Comparison of ENCODE assay signal across 12 cellular contexts in genomic region chr11:47564366-47564765, GRCh38. TPM values are rescaled to one million over a fixed set of nuclear protein-coding genes. Genes with fewer than 3 reads are reported as not detected.
DNase-seq lines count a peak whose midpoint lies in the region; ATAC-seq, FAIRE-seq and TF ChIP-seq lines count a peak whose summit lies in the region.
"Not testable (repeated sequence)": the region's sequence is repeated elsewhere in the genome, so short reads cannot be mapped to it uniquely, and the experiment has no call there.
"Had no signal": no experiment of that assay in that cellular context is flagged by ENCODE, and none has a peak within 500 bp of the region (broad histone marks: within the 10 kb centered on the region; RNA-seq: fewer than 3 reads in every experiment).

No MANE protein-coding gene starts in this region.

- H3K4me1 Mint-ChIP-seq in CD8-positive, alpha-beta memory T cell, result peaks cover 14 to 28% (median 22%) of the 10 kb centered on the region in 3 donors
- H3K4me1 Mint-ChIP-seq in IgD-negative memory B cell (peaks cover 3 to 13% (median 7%) of the 10 kb centered on the region in 3 donors), osteocyte (ENCODE audit: unreplicated experiment) (peaks cover 16% of the 10 kb centered on the region)
- H3K4me1 Mint-ChIP-seq in T-helper 1 cell treated with Interleukin-12 subunit alpha and Interleukin-12 subunit beta and Interleukin-4 antibody, amounts not matched to agents 30 μg/mL and 1 μg/mL, for 36 hours (ENCODE audit: low read depth), result not testable (repeated sequence)
- peaks cover 36% of the 10 kb centered on the region for H3K4me1 Mint-ChIP-seq in activated T-cell treated with anti-CD3 and anti-CD28 coated beads, Interleukin-2, amount 50 U/mL, for 72 hours (ENCODE audit: low read depth)

- not testable (repeated sequence) for H3K4me3 ChIP-seq in CD8-positive, alpha-beta memory T cell (ENCODE audit: low read length); GM12878; hepatocyte; vagina

- not testable (repeated sequence) for H3K9me3 ChIP-seq in CD8-positive, alpha-beta memory T cell (ENCODE audit: low read length); GM12878 (replicated peaks; ENCODE audit: control insufficient read depth, insufficient read depth, low read length); hepatocyte (ENCODE audit: low read depth); vagina

- RAD21 ChIA-PET in GM12878 (lab: Charles Lee; ENCODE audit: unreplicated experiment), result interaction anchor here (0.7 to 2.6 kb wide), 6 partner anchors 11 to 157 kb away, joined by 3 to 8 read pairs (median 3); partner anchors contain the start of gene AGBL2

- not testable (repeated sequence) for H3K4me1 ChIP-seq in CD8-positive, alpha-beta memory T cell (ENCODE audit: insufficient read depth, low read length); GM12878 (ENCODE audit: control insufficient read depth, insufficient read depth, low read length)
- H3K4me1 ChIP-seq in hepatocyte (ENCODE audit: insufficient read depth) (peaks cover 13% of the 10 kb centered on the region), vagina (peaks cover 21% of the 10 kb centered on the region)

- H3K27ac Mint-ChIP-seq in CD8-positive, alpha-beta memory T cell, result peak overlapping the region in 5 of 8 donors; percentile 39 to 81 (median 51)
- not testable (repeated sequence) for H3K27ac Mint-ChIP-seq in IgD-negative memory B cell; activated T-cell treated with anti-CD3 and anti-CD28 coated beads, Interleukin-2, amount 50 U/mL, for 72 hours; osteocyte (ENCODE audit: unreplicated experiment)
- H3K27ac Mint-ChIP-seq in T-helper 1 cell treated with Interleukin-12 subunit alpha and Interleukin-12 subunit beta and Interleukin-4 antibody, amounts not matched to agents 30 μg/mL and 1 μg/mL, for 36 hours, result peak overlapping the region; percentile 9

- H3K27me3 ChIP-seq in CD8-positive, alpha-beta memory T cell (ENCODE audit: insufficient read depth, low read length, poor library complexity, severe bottlenecking); GM12878 (replicated peaks in 1 of 2; ENCODE audit: control insufficient read depth in 2 of 2, insufficient read depth in 2 of 2, low read length in 1 of 2); hepatocyte; vagina: not testable (repeated sequence)

- not testable (repeated sequence) for TF ChIP-seq CTCF in GM12878 (IDR thresholded peaks at IDR 0.05 in 2 of 3, conservative IDR thresholded peaks at IDR 0.05 in 1 of 3; ENCODE audit: control insufficient read depth in 2 of 3, extremely low read depth in 1 of 3, insufficient read depth in 1 of 3, low read depth in 3 of 3, low read length in 3 of 3); hepatocyte (IDR thresholded peaks at IDR 0.05; ENCODE audit: poor library complexity); osteocyte (IDR thresholded peaks at IDR 0.05); vagina (IDR thresholded peaks at IDR 0.05)

- not testable (repeated sequence) for H3K9me3 Mint-ChIP-seq in CD8-positive, alpha-beta memory T cell; IgD-negative memory B cell; T-helper 1 cell treated with Interleukin-12 subunit alpha and Interleukin-12 subunit beta and Interleukin-4 antibody, amounts not matched to agents 30 μg/mL and 1 μg/mL, for 36 hours; activated T-cell treated with anti-CD3 and anti-CD28 coated beads, Interleukin-2, amount 50 U/mL, for 72 hours; osteocyte (ENCODE audit: unreplicated experiment)

- not testable (repeated sequence) for H3K9ac ChIP-seq in GM12878 (ENCODE audit: control insufficient read depth, insufficient read depth, low read length)

- H2AFZ ChIP-seq in GM12878 (ENCODE audit: control insufficient read depth, low read depth, low read length); hepatocyte: not testable (repeated sequence)

- H3K27ac ChIP-seq in CD8-positive, alpha-beta memory T cell (ENCODE audit: low read depth, low read length); GM12878 (ENCODE audit: control insufficient read depth, insufficient read depth); hepatocyte: not testable (repeated sequence)
- H3K27ac ChIP-seq in vagina, result peak overlapping the region; percentile 92

- TF ChIP-seq EP300 in GM12878 (IDR thresholded peaks at IDR 0.05; ENCODE audit: borderline replicate concordance in 1 of 2, control insufficient read depth in 1 of 2, low read depth in 2 of 2, low read length in 2 of 2), result not testable (repeated sequence)

- H3K4me2 ChIP-seq in GM12878 (ENCODE audit: control insufficient read depth, insufficient read depth) (peak overlapping the region; percentile 99), hepatocyte (peak overlapping the region; percentile 96)

- intact Hi-C loops in GM12878 (cut with micrococcal nuclease; ENCODE audit: unreplicated experiment); vagina (cut with DNase I): not testable (repeated sequence)

- ATAC-seq in activated T-cell treated with anti-CD3 and anti-CD28 coated beads, Interleukin-2, amount 50 U/mL, for 72 hours (replicated peaks in 1 of 2); GM12878: not testable (repeated sequence)

- in situ Hi-C loops in GM12878 (cut with MboI), result not testable (repeated sequence)

- FAIRE-seq in GM12878 (lab: Jason Lieb, UNC), result not testable (repeated sequence)

- CTCF ChIA-PET in CD8-positive, alpha-beta memory T cell (lab: Charles Lee), result interaction anchor here (1.1 to 3.3 kb wide), 5 partner anchors 8 to 15 kb away, joined by 3 to 18 read pairs (median 4); partner anchors contain the start of genes CELF1, KBTBD4 and NDUFS3
- CTCF ChIA-PET in GM12878 (lab: Yijun Ruan, JAX), result interaction anchor here (0.7 to 2.1 kb wide), 7 partner anchors 8 to 293 kb away, joined by 3 to 20 read pairs (median 3); partner anchors contain the start of gene CELF1

- BruUV-seq in GM12878 (replicated peaks; lab: Mats Ljungman, UMichigan), result not testable (repeated sequence)

- not testable (repeated sequence) for TF ChIP-seq POLR2A in GM12878 (IDR thresholded peaks at IDR 0.05; ENCODE audit: low read depth, low read length); vagina (IDR thresholded peaks at IDR 0.05)

- H3K79me2 ChIP-seq in GM12878 (ENCODE audit: control insufficient read depth, insufficient read depth, low read length), result peaks cover 29% of the 10 kb centered on the region
- H3K79me2 ChIP-seq in hepatocyte, result peaks cover 42% of the 10 kb centered on the region

- H4K20me1 ChIP-seq in GM12878 (ENCODE audit: control insufficient read depth, insufficient read depth); hepatocyte (ENCODE audit: insufficient read depth, poor library complexity, severe bottlenecking): not testable (repeated sequence)

- H3K9me2 ChIP-seq in hepatocyte (replicated peaks; ENCODE audit: insufficient read depth), result not testable (repeated sequence)

- TF ChIP-seq RAD21 in GM12878 (IDR thresholded peaks at IDR 0.05; ENCODE audit: insufficient read depth, low read depth, low read length), result not testable (repeated sequence)

- H3K36me3 Mint-ChIP-seq in CD8-positive, alpha-beta memory T cell; IgD-negative memory B cell; T-helper 1 cell treated with Interleukin-12 subunit alpha and Interleukin-12 subunit beta and Interleukin-4 antibody, amounts not matched to agents 30 μg/mL and 1 μg/mL, for 36 hours (ENCODE audit: low read depth); activated T-cell treated with anti-CD3 and anti-CD28 coated beads, Interleukin-2, amount 50 U/mL, for 72 hours (ENCODE audit: insufficient read depth in 2 of 2); osteocyte (ENCODE audit: unreplicated experiment): not testable (repeated sequence)

- POLR2A ChIA-PET in CD8-positive, alpha-beta memory T cell (lab: Charles Lee), result interaction anchor here (0.5 to 2.1 kb wide), 3 partner anchors 11 to 1158 kb away, joined by 3 to 10 read pairs (median 4); partner anchors contain the start of gene CELF1
- POLR2A ChIA-PET in GM12878 (lab: Charles Lee), result interaction anchor here (0.6 to 3.6 kb wide), 6 partner anchors 10 to 52 kb away, joined by 3 to 16 read pairs (median 8); partner anchors contain the start of genes CELF1, KBTBD4 and NDUFS3

- SMC1A ChIA-PET in GM12878 (lab: Charles Lee; ENCODE audit: uncharacterized antibody, unreplicated experiment), result interaction anchor here (0.5 to 2.1 kb wide), 4 partner anchors 9 to 51 kb away, joined by 3 to 6 read pairs (median 5); no protein-coding TSS in a partner anchor

- WGBS in GM12878 (ENCODE audit: insufficient coverage, insufficient replicate concordance, low lambda C conversion rate, missing lambda C conversion rate), result 83% methylated on average over 10 of the region's 10 CpGs
- 94% methylated on average over 10 of the region's 10 CpGs for WGBS in hepatocyte (ENCODE audit: low lambda C conversion rate, missing lambda C conversion rate)

- not testable (repeated sequence) for DNase-seq in CD8-positive, alpha-beta memory T cell; activated T-cell treated with anti-CD3 and anti-CD28 coated beads, Interleukin-2, amount 50 U/mL, for 72 hours; GM12878 (ENCODE audit: low read depth, low spot score); hepatocyte (ENCODE audit: low spot score); osteocyte (ENCODE audit: extremely low spot score, unreplicated experiment); vagina (ENCODE audit: extremely low spot score in 2 of 2)

- not testable (repeated sequence) for H3K36me3 ChIP-seq in CD8-positive, alpha-beta memory T cell (ENCODE audit: insufficient read depth, low read length); GM12878 (ENCODE audit: control insufficient read depth in 2 of 2, insufficient read depth in 2 of 2, low read length in 1 of 2); hepatocyte (replicated peaks; ENCODE audit: insufficient read depth, low read depth); vagina

- H3K4me3 Mint-ChIP-seq in CD8-positive, alpha-beta memory T cell, result peak overlapping the region; percentile 60 to 91 (median 82)
- peak overlapping the region in 3 of 4 donors; percentile 60 to 87 (median 63) for H3K4me3 Mint-ChIP-seq in IgD-negative memory B cell
- peak overlapping the region; percentile 25 for H3K4me3 Mint-ChIP-seq in T-helper 1 cell treated with Interleukin-12 subunit alpha and Interleukin-12 subunit beta and Interleukin-4 antibody, amounts not matched to agents 30 μg/mL and 1 μg/mL, for 36 hours
- peak overlapping the region; percentile 41 to 47 for H3K4me3 Mint-ChIP-seq in activated T-cell treated with anti-CD3 and anti-CD28 coated beads, Interleukin-2, amount 50 U/mL, for 72 hours
- H3K4me3 Mint-ChIP-seq in osteocyte (ENCODE audit: unreplicated experiment), result peak overlapping the region; percentile 57

- H3K27me3 Mint-ChIP-seq in CD8-positive, alpha-beta memory T cell; IgD-negative memory B cell; T-helper 1 cell treated with Interleukin-12 subunit alpha and Interleukin-12 subunit beta and Interleukin-4 antibody, amounts not matched to agents 30 μg/mL and 1 μg/mL, for 36 hours (ENCODE audit: low read depth); activated T-cell treated with anti-CD3 and anti-CD28 coated beads, Interleukin-2, amount 50 U/mL, for 72 hours (ENCODE audit: low read depth); osteocyte (ENCODE audit: unreplicated experiment): not testable (repeated sequence)

RNA-seq across cellular contexts. Expression of gene PTPMT1, which starts 1.0 kb away (rescaled TPM):
- total RNA-seq in CD8-positive, alpha-beta memory T cell, result 10 to 100 TPM; 53.3 to 53.8 TPM
- 71.2 TPM for polyA plus RNA-seq in CD8-positive, alpha-beta memory T cell
- polyA plus RNA-seq in IgD-negative memory B cell, result 49.5 TPM
- total RNA-seq in activated T-cell treated with anti-CD3 and anti-CD28 coated beads, Interleukin-2, amount 50 U/mL, for 72 hours, result 10 to 100 TPM; 37.0 to 40.1 TPM
- 33.7 and 39.6 TPM in 2 replicates for total RNA-seq in GM12878 (2013; cell fraction: nucleolus; rRNA removed)
- total RNA-seq in GM12878 (2014; rRNA removed), result 98.7 and 99.7 TPM in 2 replicates
- 41.2 and 44.2 TPM in 2 replicates for total RNA-seq in GM12878 (2014; rRNA removed; fragmentation: Illumina TruSeq; extraction: Trizol)
- 59.1 and 59.7 TPM in 2 replicates for total RNA-seq in GM12878 (2021)
- 30.0 TPM for polyA plus RNA-seq in GM12878 (2011; ENCODE audit: low read depth)
- polyA plus RNA-seq in GM12878 (2011; rRNA removed), result 45.5 and 50.3 TPM in 2 replicates
- polyA plus RNA-seq in GM12878 (2011; cell fraction: cytosol; rRNA removed), result 57.0 and 73.0 TPM in 2 replicates
- 20.5 and 25.5 TPM in 2 replicates for polyA plus RNA-seq in GM12878 (2011; cell fraction: nucleus; rRNA removed)
- polyA plus RNA-seq in GM12878 (2012), result 43.0 and 46.9 TPM in 2 replicates
- polyA plus RNA-seq in GM12878 (2014; fragmentation: Illumina TruSeq; extraction: Trizol), result 57.2 and 59.2 TPM in 2 replicates
- polyA plus RNA-seq in GM12878 (2014; fragmentation: Nextera tagmentation; extraction: Ambion mirVana), result 10 to 100 TPM; 12.0 to 26.1 TPM
- 106 and 112 TPM in 2 replicates for polyA plus RNA-seq in GM12878 (2014; rRNA removed)
- polyA plus RNA-seq in GM12878 (2016; fragmentation: Nextera tagmentation; extraction: Ambion mirVana), result 100 to 1,000 TPM; 108 to 116 TPM
- polyA minus RNA-seq in GM12878 (2011; rRNA and poly(A)+ RNA removed), result 19.2 and 21.4 TPM in 2 replicates
- 11.9 and 12.3 TPM in 2 replicates for polyA minus RNA-seq in GM12878 (2011; cell fraction: cytosol; rRNA and poly(A)+ RNA removed)
- polyA minus RNA-seq in GM12878 (2011; cell fraction: nucleus; rRNA and poly(A)+ RNA removed), result 10.9 and 14.8 TPM in 2 replicates
- 112 and 120 TPM in 2 replicates for total RNA-seq in hepatocyte
- 100 and 108 TPM in 2 replicates for polyA plus RNA-seq in hepatocyte
- 49.3 and 50.3 TPM in 2 replicates for total RNA-seq in osteocyte
- 68.5 TPM for total RNA-seq in vagina

RNA-seq across cellular contexts. Expression of gene CELF1, which starts 11.4 kb away (rescaled TPM):
- total RNA-seq in CD8-positive, alpha-beta memory T cell, result 100 to 1,000 TPM; 160 to 168 TPM
- 80.8 TPM for polyA plus RNA-seq in CD8-positive, alpha-beta memory T cell
- 78.6 TPM for polyA plus RNA-seq in IgD-negative memory B cell
- 100 to 1,000 TPM; 128 to 149 TPM for total RNA-seq in activated T-cell treated with anti-CD3 and anti-CD28 coated beads, Interleukin-2, amount 50 U/mL, for 72 hours
- total RNA-seq in GM12878 (2013; cell fraction: nucleolus; rRNA removed), result 266 and 277 TPM in 2 replicates
- total RNA-seq in GM12878 (2014; rRNA removed), result 78.6 and 82.0 TPM in 2 replicates
- total RNA-seq in GM12878 (2014; rRNA removed; fragmentation: Illumina TruSeq; extraction: Trizol), result 64.2 and 64.9 TPM in 2 replicates
- total RNA-seq in GM12878 (2021), result 106 and 108 TPM in 2 replicates
- polyA plus RNA-seq in GM12878 (2011; ENCODE audit: low read depth), result 31.3 TPM
- polyA plus RNA-seq in GM12878 (2011; rRNA removed), result 128 and 130 TPM in 2 replicates
- 83.8 and 85.4 TPM in 2 replicates for polyA plus RNA-seq in GM12878 (2011; cell fraction: cytosol; rRNA removed)
- 169 and 191 TPM in 2 replicates for polyA plus RNA-seq in GM12878 (2011; cell fraction: nucleus; rRNA removed)
- polyA plus RNA-seq in GM12878 (2012), result 42.3 and 44.9 TPM in 2 replicates
- polyA plus RNA-seq in GM12878 (2014; fragmentation: Illumina TruSeq; extraction: Trizol), result 73.1 and 77.8 TPM in 2 replicates
- 10 to 100 TPM; 35.3 to 41.5 TPM for polyA plus RNA-seq in GM12878 (2014; fragmentation: Nextera tagmentation; extraction: Ambion mirVana)
- polyA plus RNA-seq in GM12878 (2014; rRNA removed), result 83.8 and 92.9 TPM in 2 replicates
- 100 to 1,000 TPM; 108 to 109 TPM for polyA plus RNA-seq in GM12878 (2016; fragmentation: Nextera tagmentation; extraction: Ambion mirVana)
- 158 and 170 TPM in 2 replicates for polyA minus RNA-seq in GM12878 (2011; rRNA and poly(A)+ RNA removed)
- 49.4 and 74.5 TPM in 2 replicates for polyA minus RNA-seq in GM12878 (2011; cell fraction: cytosol; rRNA and poly(A)+ RNA removed)
- 75.3 and 124 TPM in 2 replicates for polyA minus RNA-seq in GM12878 (2011; cell fraction: nucleus; rRNA and poly(A)+ RNA removed)
- total RNA-seq in hepatocyte, result 82.7 and 84.6 TPM in 2 replicates
- 59.1 and 70.3 TPM in 2 replicates for polyA plus RNA-seq in hepatocyte
- total RNA-seq in osteocyte, result 88.6 and 100 TPM in 2 replicates
- 100 TPM for total RNA-seq in vagina

RNA-seq across cellular contexts. Expression of gene KBTBD4, which starts 14.4 kb away (rescaled TPM):
- total RNA-seq in CD8-positive, alpha-beta memory T cell, result 10 to 100 TPM; 24.8 to 26.4 TPM
- polyA plus RNA-seq in CD8-positive, alpha-beta memory T cell, result 46.5 TPM
- polyA plus RNA-seq in IgD-negative memory B cell (41.6 TPM), GM12878 (2011; rRNA removed) (28.0 and 29.9 TPM in 2 replicates), GM12878 (2014; fragmentation: Illumina TruSeq; extraction: Trizol) (21.3 and 21.8 TPM in 2 replicates), GM12878 (2014; fragmentation: Nextera tagmentation; extraction: Ambion mirVana) (10 to 100 TPM; 25.4 to 46.4 TPM), GM12878 (2014; rRNA removed) (15.6 and 18.4 TPM in 2 replicates), GM12878 (2016; fragmentation: Nextera tagmentation; extraction: Ambion mirVana) (10 to 100 TPM; 31.4 to 32.5 TPM), hepatocyte (13.1 and 14.6 TPM in 2 replicates)
- total RNA-seq in activated T-cell treated with anti-CD3 and anti-CD28 coated beads, Interleukin-2, amount 50 U/mL, for 72 hours, result 10 to 100 TPM; 17.2 to 18.6 TPM
- 10.4 and 10.9 TPM in 2 replicates for total RNA-seq in GM12878 (2013; cell fraction: nucleolus; rRNA removed)
- total RNA-seq in GM12878 (2014; rRNA removed) (26.0 and 26.3 TPM in 2 replicates), GM12878 (2014; rRNA removed; fragmentation: Illumina TruSeq; extraction: Trizol) (19.5 and 21.8 TPM in 2 replicates), GM12878 (2021) (20.0 and 20.6 TPM in 2 replicates), hepatocyte (18.0 and 18.2 TPM in 2 replicates), osteocyte (19.7 and 19.8 TPM in 2 replicates), vagina (14.7 TPM)
- 70.4 TPM for polyA plus RNA-seq in GM12878 (2011; ENCODE audit: low read depth)
- polyA plus RNA-seq in GM12878 (2011; cell fraction: cytosol; rRNA removed), result 32.2 and 32.3 TPM in 2 replicates
- polyA plus RNA-seq in GM12878 (2011; cell fraction: nucleus; rRNA removed), result 16.8 and 17.9 TPM in 2 replicates
- 16.2 and 18.2 TPM in 2 replicates for polyA plus RNA-seq in GM12878 (2012)
- polyA minus RNA-seq in GM12878 (2011; rRNA and poly(A)+ RNA removed), result 42.4 and 46.7 TPM in 2 replicates
- polyA minus RNA-seq in GM12878 (2011; cell fraction: cytosol; rRNA and poly(A)+ RNA removed), result 8.2 and 9.4 TPM in 2 replicates
- 6.5 and 10.8 TPM in 2 replicates for polyA minus RNA-seq in GM12878 (2011; cell fraction: nucleus; rRNA and poly(A)+ RNA removed)

RNA-seq across cellular contexts. Expression of gene NDUFS3, which starts 14.5 kb away (rescaled TPM):
- 100 to 1,000 TPM; 147 to 157 TPM for total RNA-seq in CD8-positive, alpha-beta memory T cell
- 98.9 TPM for polyA plus RNA-seq in CD8-positive, alpha-beta memory T cell
- polyA plus RNA-seq in IgD-negative memory B cell (105 TPM), GM12878 (2011; rRNA removed) (208 and 217 TPM in 2 replicates), GM12878 (2014; fragmentation: Illumina TruSeq; extraction: Trizol) (99.6 and 111 TPM in 2 replicates), GM12878 (2014; fragmentation: Nextera tagmentation; extraction: Ambion mirVana) (100 to 1,000 TPM in 1 of 2 experiments, 10 to 100 TPM in 1; 22.3 to 101 TPM), GM12878 (2014; rRNA removed) (166 and 179 TPM in 2 replicates), GM12878 (2016; fragmentation: Nextera tagmentation; extraction: Ambion mirVana) (100 to 1,000 TPM; 176 to 186 TPM), hepatocyte (107 and 125 TPM in 2 replicates)
- 10 to 100 TPM; 78.9 to 84.2 TPM for total RNA-seq in activated T-cell treated with anti-CD3 and anti-CD28 coated beads, Interleukin-2, amount 50 U/mL, for 72 hours
- total RNA-seq in GM12878 (2013; cell fraction: nucleolus; rRNA removed), result 39.6 and 43.4 TPM in 2 replicates
- total RNA-seq in GM12878 (2014; rRNA removed) (107 and 113 TPM in 2 replicates), GM12878 (2014; rRNA removed; fragmentation: Illumina TruSeq; extraction: Trizol) (95.5 and 96.3 TPM in 2 replicates), GM12878 (2021) (133 and 137 TPM in 2 replicates), hepatocyte (65.8 and 92.6 TPM in 2 replicates), osteocyte (102 and 105 TPM in 2 replicates), vagina (60.4 TPM)
- 135 TPM for polyA plus RNA-seq in GM12878 (2011; ENCODE audit: low read depth)
- 254 and 256 TPM in 2 replicates for polyA plus RNA-seq in GM12878 (2011; cell fraction: cytosol; rRNA removed)
- polyA plus RNA-seq in GM12878 (2011; cell fraction: nucleus; rRNA removed), result 155 and 184 TPM in 2 replicates
- 86.9 and 87.3 TPM in 2 replicates for polyA plus RNA-seq in GM12878 (2012)
- polyA minus RNA-seq in GM12878 (2011; rRNA and poly(A)+ RNA removed), result 136 and 156 TPM in 2 replicates
- 27.4 and 40.3 TPM in 2 replicates for polyA minus RNA-seq in GM12878 (2011; cell fraction: cytosol; rRNA and poly(A)+ RNA removed)
- 45.7 and 55.5 TPM in 2 replicates for polyA minus RNA-seq in GM12878 (2011; cell fraction: nucleus; rRNA and poly(A)+ RNA removed)

RNA-seq across cellular contexts. Expression of gene FAM180B, which starts 22.1 kb away (rescaled TPM):
- under 1 TPM in 1 of 2 experiments, not detected in 1; 0.20 TPM for total RNA-seq in CD8-positive, alpha-beta memory T cell
- polyA plus RNA-seq in CD8-positive, alpha-beta memory T cell, result not detected
- polyA plus RNA-seq in IgD-negative memory B cell (not detected), GM12878 (2011; rRNA removed) (not detected in 2 replicates), GM12878 (2014; fragmentation: Illumina TruSeq; extraction: Trizol) (0.04 TPM in 1 of 2 replicates, not detected in the other), GM12878 (2014; fragmentation: Nextera tagmentation; extraction: Ambion mirVana) (not detected), GM12878 (2014; rRNA removed) (0.14 TPM in 1 of 2 replicates, not detected in the other), GM12878 (2016; fragmentation: Nextera tagmentation; extraction: Ambion mirVana) (not detected), hepatocyte (not detected in 2 replicates)
- under 1 TPM; 0.16 to 0.24 TPM for total RNA-seq in activated T-cell treated with anti-CD3 and anti-CD28 coated beads, Interleukin-2, amount 50 U/mL, for 72 hours
- not detected in 2 replicates for total RNA-seq in GM12878 (2013; cell fraction: nucleolus; rRNA removed)
- total RNA-seq in GM12878 (2014; rRNA removed) (0.22 and 0.34 TPM in 2 replicates), GM12878 (2014; rRNA removed; fragmentation: Illumina TruSeq; extraction: Trizol) (not detected in 2 replicates), GM12878 (2021) (not detected in 2 replicates), hepatocyte (0.50 TPM in 1 of 2 replicates, not detected in the other), osteocyte (0.32 and 0.52 TPM in 2 replicates), vagina (not detected)
- not detected for polyA plus RNA-seq in GM12878 (2011; ENCODE audit: low read depth)
- not detected in 2 replicates for polyA plus RNA-seq in GM12878 (2011; cell fraction: cytosol; rRNA removed)
- polyA plus RNA-seq in GM12878 (2011; cell fraction: nucleus; rRNA removed), result 0.07 and 0.15 TPM in 2 replicates
- polyA plus RNA-seq in GM12878 (2012), result not detected in 2 replicates
- polyA minus RNA-seq in GM12878 (2011; rRNA and poly(A)+ RNA removed), result not detected in 2 replicates
- polyA minus RNA-seq in GM12878 (2011; cell fraction: cytosol; rRNA and poly(A)+ RNA removed), result not detected in 2 replicates
- 0.36 and 0.96 TPM in 2 replicates for polyA minus RNA-seq in GM12878 (2011; cell fraction: nucleus; rRNA and poly(A)+ RNA removed)
- total RNA-seq: cardiac muscle cell; kidney epithelial cell; lung microvascular endothelial cell; T-helper 1 cell treated with Interleukin-12 subunit alpha and Interleukin-12 subunit beta and Interleukin-4 antibody, amounts not matched to agents 30 ng/mL and 1 ng/mL, for 36 hours had no signal

Comparison
In these comparisons a context has a peak if more than half of its experiments do, and no peak if none do; other contexts are left out.
1. H3K4me3 Mint-ChIP-seq: peak in every context shown above with its lines; median percentile 82 in CD8-positive, alpha-beta memory T cell; 63 in IgD-negative memory B cell; 57 in osteocyte; 44 in activated T-cell treated with anti-CD3 and anti-CD28 coated beads, Interleukin-2, amount 50 U/mL, for 72 hours; 25 in T-helper 1 cell treated with Interleukin-12 subunit alpha and Interleukin-12 subunit beta and Interleukin-4 antibody, amounts not matched to agents 30 μg/mL and 1 μg/mL, for 36 hours.